ENCODE assay signal across 1 cellular context in genomic region chr18:57916684-57917083, GRCh38.
TF ChIP-seq lines count a peak whose summit lies in the region.

No MANE protein-coding gene starts in this region.

TF ChIP-seq in HepG2, 621 proteins besides CTCF, POLR2A, EP300 and RAD21:
- TF ChIP-seq AKNA (CRISPR knock-in tag; IDR thresholded peaks at IDR 0.05; ENCODE audit: borderline replicate concordance) (no peak), HNF4G (IDR thresholded peaks at IDR 0.05; ENCODE audit: borderline replicate concordance, low read depth, low read length) (no peak), HNF4G (CRISPR knock-in tag; IDR thresholded peaks at IDR 0.05; ENCODE audit: borderline replicate concordance, low read depth) (no peak), PHF20 (CRISPR knock-in tag; IDR thresholded peaks at IDR 0.05) (0 out of 2 replicates have a peak, but pooled peaks have one; percentile 0)
